ENCODE assay signal across 8 cellular contexts in genomic region chr1:6578624-6579373, GRCh38. TPM values are rescaled to one million over a fixed set of nuclear protein-coding genes. Genes with fewer than 3 reads are reported as not detected.
DNase-seq lines count a peak whose midpoint lies in the region; ATAC-seq and TF ChIP-seq lines count a peak whose summit lies in the region.

No MANE protein-coding gene starts in this region.

- no peak for TF ChIP-seq POLR2A in breast epithelium (IDR thresholded peaks at IDR 0.05)

- H3K4me3 Mint-ChIP-seq in activated naive CD4-positive, alpha-beta T cell treated with anti-CD3 and anti-CD28 coated beads, Interleukin-2, amount 50 U/mL, for 24 hours: peak overlapping the region; percentile 95
- H3K4me3 Mint-ChIP-seq in type B pancreatic cell: peak overlapping the region; percentile 97

- H3K9me3 ChIP-seq in breast epithelium (no peaks in the 10 kb centered on the region), mucosa of rectum (ENCODE audit: control insufficient read depth in 2 of 2, low read length in 2 of 2) (no peaks in the 10 kb centered on the region)

- no peaks in the 10 kb centered on the region for H3K36me3 ChIP-seq in breast epithelium
- H3K36me3 ChIP-seq in mucosa of rectum (ENCODE audit: control insufficient read depth in 2 of 2, insufficient read depth in 2 of 2, low read length in 2 of 2): no peaks in the 10 kb centered on the region

- peak overlapping the region in 2 of 3 donors; percentile 95 for H3K4me3 ChIP-seq in breast epithelium
- peak overlapping the region; percentile 80 to 95 for H3K4me3 ChIP-seq in mucosa of rectum (ENCODE audit: low read length in 2 of 2)

- ATAC-seq in HG03565 (IDR thresholded peaks at IDR 0.05; ENCODE audit: unreplicated experiment) (no peak), HG03469 (IDR thresholded peaks at IDR 0.05; ENCODE audit: unreplicated experiment) (no peak), GM19351 (IDR thresholded peaks at IDR 0.05; ENCODE audit: unreplicated experiment) (no peak)

- H3K9me3 Mint-ChIP-seq in activated naive CD4-positive, alpha-beta T cell treated with anti-CD3 and anti-CD28 coated beads, Interleukin-2, amount 50 U/mL, for 24 hours: no peaks in the 10 kb centered on the region
- H3K9me3 Mint-ChIP-seq in type B pancreatic cell: no peaks in the 10 kb centered on the region

- H3K36me3 Mint-ChIP-seq in activated naive CD4-positive, alpha-beta T cell treated with anti-CD3 and anti-CD28 coated beads, Interleukin-2, amount 50 U/mL, for 24 hours: no peaks in the 10 kb centered on the region
- no peaks in the 10 kb centered on the region for H3K36me3 Mint-ChIP-seq in type B pancreatic cell

- no peak overlapping the region for H3K27ac Mint-ChIP-seq in activated naive CD4-positive, alpha-beta T cell treated with anti-CD3 and anti-CD28 coated beads, Interleukin-2, amount 50 U/mL, for 24 hours
- H3K27ac Mint-ChIP-seq in type B pancreatic cell: peak overlapping the region; percentile 97

- TF ChIP-seq CTCF in breast epithelium (IDR thresholded peaks at IDR 0.05): no peak
- no peak for TF ChIP-seq CTCF in type B pancreatic cell (conservative IDR thresholded peaks at IDR 0.05)

- H3K27me3 Mint-ChIP-seq in activated naive CD4-positive, alpha-beta T cell treated with anti-CD3 and anti-CD28 coated beads, Interleukin-2, amount 50 U/mL, for 24 hours: no peaks in the 10 kb centered on the region
- H3K27me3 Mint-ChIP-seq in type B pancreatic cell: no peaks in the 10 kb centered on the region

- intact Hi-C loops in breast epithelium (cut with DNase I; ENCODE audit: low total_unique reads): no loop called here

- peak overlapping the region; percentile 79 to 97 for H3K9ac ChIP-seq in mucosa of rectum (ENCODE audit: low read depth in 1 of 2, low read length in 2 of 2)

- H3K27me3 ChIP-seq in breast epithelium (no peaks in the 10 kb centered on the region), mucosa of rectum (ENCODE audit: control insufficient read depth in 2 of 2, insufficient read depth in 2 of 2, low read length in 2 of 2) (no peaks in the 10 kb centered on the region)

- peaks cover 36% of the 10 kb centered on the region for H3K4me1 Mint-ChIP-seq in activated naive CD4-positive, alpha-beta T cell treated with anti-CD3 and anti-CD28 coated beads, Interleukin-2, amount 50 U/mL, for 24 hours
- H3K4me1 Mint-ChIP-seq in type B pancreatic cell (ENCODE audit: unreplicated experiment): peaks cover 27% of the 10 kb centered on the region

- H3K27ac ChIP-seq in breast epithelium (peak overlapping the region; percentile 97 to 98), mucosa of rectum (ENCODE audit: low read depth in 2 of 2, low read length in 2 of 2) (peak overlapping the region; percentile 82 to 94)

- H3K4me1 ChIP-seq in breast epithelium: peaks cover 6 to 32% of the 10 kb centered on the region in 2 donors
- H3K4me1 ChIP-seq in mucosa of rectum (ENCODE audit: control insufficient read depth in 2 of 2, insufficient read depth in 2 of 2, low read length in 2 of 2): peaks cover 30 to 32% of the 10 kb centered on the region in 2 donors

- no peak for DNase-seq in activated naive CD4-positive, alpha-beta T cell treated with Interleukin-2 at 50 U/mL for 16 hours
- DNase-seq in breast epithelium (ENCODE audit: low spot score in 2 of 2) (no peak), type B pancreatic cell (ENCODE audit: extremely low spot score, unreplicated experiment) (no peak)

RNA-seq across cellular contexts. Expression of gene ZBTB48, which starts 1.0 kb away (rescaled TPM):
- total RNA-seq in breast epithelium (10 to 100 TPM; 19.3 to 19.6 (median 19.4) TPM), type B pancreatic cell (ENCODE audit: low replicate concordance) (30.7 and 44.2 TPM in 2 replicates)

RNA-seq across cellular contexts. Expression of gene TAS1R1, which starts 23.7 kb away (rescaled TPM):
- total RNA-seq in breast epithelium: under 1 TPM in 1 of 3 donors, not detected in 2; 0.16 TPM
- not detected in 2 replicates for total RNA-seq in type B pancreatic cell (ENCODE audit: low replicate concordance)

RNA-seq across cellular contexts. Expression of gene KLHL21, which starts 23.9 kb away (rescaled TPM):
- 10 to 100 TPM; 45.2 to 61.3 (median 58.1) TPM for total RNA-seq in breast epithelium
- total RNA-seq in type B pancreatic cell (ENCODE audit: low replicate concordance): 13.6 and 15.1 TPM in 2 replicates

RNA-seq across cellular contexts. Expression of gene NOL9, which starts 24.5 kb away (rescaled TPM):
- total RNA-seq in breast epithelium (10 to 100 TPM; 14.7 to 29.6 (median 25.2) TPM), type B pancreatic cell (ENCODE audit: low replicate concordance) (32.9 and 43.0 TPM in 2 replicates)

RNA-seq across cellular contexts. Expression of gene PHF13, which starts 34.7 kb away (rescaled TPM):
- total RNA-seq in breast epithelium (10 to 100 TPM; 10.9 to 18.3 (median 14.4) TPM), type B pancreatic cell (ENCODE audit: low replicate concordance) (14.7 and 21.2 TPM in 2 replicates)
